Comparison of ENCODE assay signal across 1 cellular context in the genomic region with DNA sequence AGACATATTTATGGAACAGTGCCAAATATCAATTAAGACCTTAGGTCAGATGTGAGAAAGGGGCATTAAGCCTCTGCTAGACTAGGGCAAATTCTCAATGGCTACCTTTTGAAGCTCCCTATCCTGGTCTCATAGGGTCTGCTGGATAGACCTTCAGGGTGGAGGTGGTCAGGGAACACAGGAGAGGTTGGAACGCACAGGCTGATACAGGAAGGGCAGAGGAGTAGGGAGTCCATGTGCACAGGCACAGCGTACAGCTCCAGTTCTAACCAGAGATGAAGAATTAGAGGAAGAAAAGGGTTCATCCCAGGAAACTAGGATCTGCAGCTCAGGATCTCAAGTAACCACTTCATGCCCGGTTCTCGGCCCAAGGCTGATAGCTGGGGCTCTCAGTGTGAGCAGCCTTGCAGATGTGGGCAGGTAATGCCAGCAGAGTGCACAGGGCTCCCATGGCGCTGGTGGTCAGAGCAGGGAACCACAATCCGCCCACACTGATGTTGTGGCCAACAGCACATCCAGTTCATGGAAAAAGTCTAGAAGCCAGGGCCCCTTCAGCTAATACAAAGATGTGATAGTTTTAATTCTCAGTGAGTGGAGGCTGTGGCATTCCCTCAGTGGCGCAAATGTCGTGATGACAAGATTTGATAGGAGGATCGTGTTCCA.
TF ChIP-seq lines count a peak whose summit lies in the region.

No MANE protein-coding gene starts in this region.

TF ChIP-seq in HepG2, 621 proteins besides CTCF, POLR2A, EP300 and RAD21 (continued from another document):
- TF ChIP-seq, protein P1, sequence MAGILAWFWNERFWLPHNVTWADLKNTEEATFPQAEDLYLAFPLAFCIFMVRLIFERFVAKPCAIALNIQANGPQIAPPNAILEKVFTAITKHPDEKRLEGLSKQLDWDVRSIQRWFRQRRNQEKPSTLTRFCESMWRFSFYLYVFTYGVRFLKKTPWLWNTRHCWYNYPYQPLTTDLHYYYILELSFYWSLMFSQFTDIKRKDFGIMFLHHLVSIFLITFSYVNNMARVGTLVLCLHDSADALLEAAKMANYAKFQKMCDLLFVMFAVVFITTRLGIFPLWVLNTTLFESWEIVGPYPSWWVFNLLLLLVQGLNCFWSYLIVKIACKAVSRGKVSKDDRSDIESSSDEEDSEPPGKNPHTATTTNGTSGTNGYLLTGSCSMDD (CRISPR knock-in tag; IDR thresholded peaks at IDR 0.05): no peak
- no peak for TF ChIP-seq KAT7 (CRISPR knock-in tag; IDR thresholded peaks at IDR 0.05; ENCODE audit: borderline replicate concordance)
- TF ChIP-seq ZBTB38 (CRISPR knock-in tag; IDR thresholded peaks at IDR 0.05): peak; percentile 39; the same call in 1 of the 2 replicates
- TF ChIP-seq HIVEP1 (CRISPR knock-in tag; IDR thresholded peaks at IDR 0.05): no peak
- TF ChIP-seq, protein P2, sequence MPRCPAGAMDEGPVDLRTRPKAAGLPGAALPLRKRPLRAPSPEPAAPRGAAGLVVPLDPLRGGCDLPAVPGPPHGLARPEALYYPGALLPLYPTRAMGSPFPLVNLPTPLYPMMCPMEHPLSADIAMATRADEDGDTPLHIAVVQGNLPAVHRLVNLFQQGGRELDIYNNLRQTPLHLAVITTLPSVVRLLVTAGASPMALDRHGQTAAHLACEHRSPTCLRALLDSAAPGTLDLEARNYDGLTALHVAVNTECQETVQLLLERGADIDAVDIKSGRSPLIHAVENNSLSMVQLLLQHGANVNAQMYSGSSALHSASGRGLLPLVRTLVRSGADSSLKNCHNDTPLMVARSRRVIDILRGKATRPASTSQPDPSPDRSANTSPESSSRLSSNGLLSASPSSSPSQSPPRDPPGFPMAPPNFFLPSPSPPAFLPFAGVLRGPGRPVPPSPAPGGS (CRISPR knock-in tag; IDR thresholded peaks at IDR 0.05): 0 out of 2 replicates have a peak, but pooled peaks have one; percentile 53
- TF ChIP-seq, protein P3, sequence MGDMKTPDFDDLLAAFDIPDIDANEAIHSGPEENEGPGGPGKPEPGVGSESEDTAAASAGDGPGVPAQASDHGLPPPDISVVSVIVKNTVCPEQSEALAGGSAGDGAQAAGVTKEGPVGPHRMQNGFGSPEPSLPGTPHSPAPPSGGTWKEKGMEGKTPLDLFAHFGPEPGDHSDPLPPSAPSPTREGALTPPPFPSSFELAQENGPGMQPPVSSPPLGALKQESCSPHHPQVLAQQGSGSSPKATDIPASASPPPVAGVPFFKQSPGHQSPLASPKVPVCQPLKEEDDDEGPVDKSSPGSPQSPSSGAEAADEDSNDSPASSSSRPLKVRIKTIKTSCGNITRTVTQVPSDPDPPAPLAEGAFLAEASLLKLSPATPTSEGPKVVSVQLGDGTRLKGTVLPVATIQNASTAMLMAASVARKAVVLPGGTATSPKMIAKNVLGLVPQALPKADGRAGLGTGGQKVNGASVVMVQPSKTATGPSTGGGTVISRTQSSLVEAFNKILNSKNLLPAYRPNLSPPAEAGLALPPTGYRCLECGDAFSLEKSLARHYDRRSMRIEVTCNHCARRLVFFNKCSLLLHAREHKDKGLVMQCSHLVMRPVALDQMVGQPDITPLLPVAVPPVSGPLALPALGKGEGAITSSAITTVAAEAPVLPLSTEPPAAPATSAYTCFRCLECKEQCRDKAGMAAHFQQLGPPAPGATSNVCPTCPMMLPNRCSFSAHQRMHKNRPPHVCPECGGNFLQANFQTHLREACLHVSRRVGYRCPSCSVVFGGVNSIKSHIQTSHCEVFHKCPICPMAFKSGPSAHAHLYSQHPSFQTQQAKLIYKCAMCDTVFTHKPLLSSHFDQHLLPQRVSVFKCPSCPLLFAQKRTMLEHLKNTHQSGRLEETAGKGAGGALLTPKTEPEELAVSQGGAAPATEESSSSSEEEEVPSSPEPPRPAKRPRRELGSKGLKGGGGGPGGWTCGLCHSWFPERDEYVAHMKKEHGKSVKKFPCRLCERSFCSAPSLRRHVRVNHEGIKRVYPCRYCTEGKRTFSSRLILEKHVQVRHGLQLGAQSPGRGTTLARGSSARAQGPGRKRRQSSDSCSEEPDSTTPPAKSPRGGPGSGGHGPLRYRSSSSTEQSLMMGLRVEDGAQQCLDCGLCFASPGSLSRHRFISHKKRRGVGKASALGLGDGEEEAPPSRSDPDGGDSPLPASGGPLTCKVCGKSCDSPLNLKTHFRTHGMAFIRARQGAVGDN (CRISPR knock-in tag; IDR thresholded peaks at IDR 0.05): peak; percentile 47
- no peak for TF ChIP-seq ZNF567 (CRISPR knock-in tag; IDR thresholded peaks at IDR 0.05; ENCODE audit: borderline replicate concordance)
- TF ChIP-seq ZNF451 (CRISPR knock-in tag; IDR thresholded peaks at IDR 0.05): 0 out of 2 replicates have a peak, but pooled peaks have one; percentile 25
